ENCODE assay signal across 8 cellular contexts in genomic region chr1:25031966-25032667, GRCh38.
DNase-seq lines count a peak whose midpoint lies in the region; ATAC-seq and TF ChIP-seq lines count a peak whose summit lies in the region.

No MANE protein-coding gene starts in this region.

- H3K36me3 ChIP-seq in A673 (ENCODE audit: insufficient read depth, low read length, poor library complexity, severe bottlenecking) (no peaks in the 10 kb centered on the region), esophagus muscularis mucosa (no peaks in the 10 kb centered on the region)

- H3K27ac Mint-ChIP-seq in stimulated activated memory B cell treated with anti-CD40 and anti-IgM and Interleukin-4, amounts not matched to agents 10 μg/mL and 1 μg/mL and 100 μg/mL, for 72 hours, result no peak overlapping the region

- H3K27me3 ChIP-seq in A673 (replicated peaks; ENCODE audit: insufficient read depth, low read depth, low read length, poor library complexity) (no peaks in the 10 kb centered on the region), esophagus muscularis mucosa (no peaks in the 10 kb centered on the region)

- BruUV-seq in A673 (replicated peaks; lab: Mats Ljungman, UMichigan), result no TSS peak

- H3K36me3 Mint-ChIP-seq in stimulated activated memory B cell treated with anti-CD40 and anti-IgM and Interleukin-4, amounts not matched to agents 10 μg/mL and 1 μg/mL and 100 μg/mL, for 72 hours, result peaks cover 3% of the 10 kb centered on the region

- peak overlapping the region; percentile 81 for H3K4me3 Mint-ChIP-seq in stimulated activated memory B cell treated with anti-CD40 and anti-IgM and Interleukin-4, amounts not matched to agents 10 μg/mL and 1 μg/mL and 100 μg/mL, for 72 hours

- DNase-seq in A673 (ENCODE audit: low spot score) (peak; percentile 46), T follicular helper cell (ENCODE audit: low read depth) (peak; percentile 74), choroid plexus epithelial cell (ENCODE audit: low read depth) (peak; percentile 78), esophagus muscularis mucosa (ENCODE audit: extremely low spot score) (no peak), H4 (ENCODE audit: low spot score) (no peak)

- TF ChIP-seq POLR2A in GM18526 (IDR thresholded peaks at IDR 0.05; ENCODE audit: extremely low read depth, insufficient read length), result peak; percentile 56
- TF ChIP-seq POLR2A in esophagus muscularis mucosa (IDR thresholded peaks at IDR 0.05; ENCODE audit: low read depth), result no peak

- no peaks in the 10 kb centered on the region for H3K27me3 Mint-ChIP-seq in stimulated activated memory B cell treated with anti-CD40 and anti-IgM and Interleukin-4, amounts not matched to agents 10 μg/mL and 1 μg/mL and 100 μg/mL, for 72 hours

- WGBS in esophagus muscularis mucosa, result 45% methylated on average over 16 of the region's 21 CpGs

- no peak for TF ChIP-seq EP300 in esophagus muscularis mucosa (IDR thresholded peaks at IDR 0.05)

- H3K4me3 ChIP-seq in A673 (ENCODE audit: low read depth, low read length, poor library complexity, severe bottlenecking) (no peak overlapping the region), choroid plexus epithelial cell (ENCODE audit: low read depth, low read length) (no peak overlapping the region), esophagus muscularis mucosa (no peak overlapping the region)

- POLR2A ChIA-PET in A673 (lab: Charles Lee; ENCODE audit: low non-redundant PET), result no interaction called here

- H3K4me1 Mint-ChIP-seq in stimulated activated memory B cell treated with anti-CD40 and anti-IgM and Interleukin-4, amounts not matched to agents 10 μg/mL and 1 μg/mL and 100 μg/mL, for 72 hours, result peaks cover 85% of the 10 kb centered on the region

- CTCF ChIA-PET in A673 (lab: Charles Lee), result no interaction called here

- TF ChIP-seq CTCF in A673 (conservative IDR thresholded peaks at IDR 0.05; ENCODE audit: low read depth, low read length), result no peak
- no peak for TF ChIP-seq CTCF in choroid plexus epithelial cell (conservative IDR thresholded peaks at IDR 0.05; ENCODE audit: low read depth, low read length)
- no peak for TF ChIP-seq CTCF in esophagus muscularis mucosa (IDR thresholded peaks at IDR 0.05)

- H3K27ac ChIP-seq in A673 (ENCODE audit: low read depth, low read length, poor library complexity, severe bottlenecking) (no peak overlapping the region), esophagus muscularis mucosa (replicated peaks in 1 of 4) (no peak overlapping the region)

- peaks cover 3% of the 10 kb centered on the region for H3K9me3 Mint-ChIP-seq in stimulated activated memory B cell treated with anti-CD40 and anti-IgM and Interleukin-4, amounts not matched to agents 10 μg/mL and 1 μg/mL and 100 μg/mL, for 72 hours

- H3K4me1 ChIP-seq in A673 (ENCODE audit: insufficient read depth, low read length, poor library complexity, severe bottlenecking) (peaks cover 13% of the 10 kb centered on the region), esophagus muscularis mucosa (peaks cover 0 to 17% (median 11%) of the 10 kb centered on the region in 4 donors)

- no peaks in the 10 kb centered on the region for H3K9me3 ChIP-seq in A673 (ENCODE audit: low read depth, low read length, poor library complexity, severe bottlenecking)
- H3K9me3 ChIP-seq in esophagus muscularis mucosa, result no peaks in the 10 kb centered on the region

- ATAC-seq in HG03139 (IDR thresholded peaks at IDR 0.05; ENCODE audit: unreplicated experiment), result peak; percentile 39
- peak; percentile 82 for ATAC-seq in stimulated activated memory B cell treated with anti-CD40 and anti-IgM and Interleukin-4, amounts not matched to agents 10 μg/mL and 1 μg/mL and 100 μg/mL, for 72 hours

- intact Hi-C loops in A673 (cut with micrococcal nuclease; ENCODE audit: unreplicated experiment) (no loop called here), esophagus muscularis mucosa (cut with DNase I) (no loop called here)

Comparison
In these comparisons a context has a peak if more than half of its experiments do, and no peak if none do; other contexts are left out.
1. DNase-seq: peak in A673 (single experiment), T follicular helper cell (single experiment) and choroid plexus epithelial cell (single experiment); none in esophagus muscularis mucosa (single experiment) and H4 (single experiment).